Comparison of ENCODE assay signal across 30 cellular contexts in genomic region chr5:179307931-179308471, GRCh38. TPM values are rescaled to one million over a fixed set of nuclear protein-coding genes. Genes with fewer than 3 reads are reported as not detected.
DNase-seq lines count a peak whose midpoint lies in the region; TF ChIP-seq lines count a peak whose summit lies in the region.
"Had no signal": no experiment of that assay in that cellular context is flagged by ENCODE, and none has a peak within 500 bp of the region (broad histone marks: within the 10 kb centered on the region; RNA-seq: fewer than 3 reads in every experiment).

No MANE protein-coding gene starts in this region.

- H3K36me3 Mint-ChIP-seq in neural progenitor cell, result no peaks in the 10 kb centered on the region
- H3K36me3 Mint-ChIP-seq in activated T-helper 1 cell treated with anti-CD3 and anti-CD28 coated beads, Interleukin-12 subunit alpha, Interleukin-12 subunit beta, Interleukin-2, Interleukin-4 antibody, amounts not matched to agents 30 ng/mL and 10 ng/mL and 1 ng/mL, durations not matched to agents 14 hours and 24 hours and 36 hours (ENCODE audit: low read depth), result no peaks in the 10 kb centered on the region
- H3K36me3 Mint-ChIP-seq: activated CD4-positive, alpha-beta memory T cell treated with anti-CD3 and anti-CD28 coated beads for 36 hours; activated naive CD4-positive, alpha-beta T cell treated with anti-CD3 and anti-CD28 coated beads, Interleukin-2, amount 10 ng/mL, durations not matched to agents 7 days and 5 days; CD8-positive, alpha-beta memory T cell; IgD-negative memory B cell; stimulated activated effector memory CD8-positive, alpha-beta T cell treated with anti-CD3 and anti-CD28 coated beads, Interleukin-12 subunit alpha, Interleukin-12 subunit beta, amount 100 ng/mL, for 72 hours; T-cell had no signal

- H2AFZ ChIP-seq in neural progenitor cell (replicated peaks), result no peak overlapping the region

- H3K9me3 Mint-ChIP-seq in neural progenitor cell, result peaks cover 15% of the 10 kb centered on the region
- peaks cover 15% of the 10 kb centered on the region for H3K9me3 Mint-ChIP-seq in activated T-helper 1 cell treated with anti-CD3 and anti-CD28 coated beads, Interleukin-12 subunit alpha, Interleukin-12 subunit beta, Interleukin-2, Interleukin-4 antibody, amounts not matched to agents 30 ng/mL and 10 ng/mL and 1 ng/mL, durations not matched to agents 14 hours and 24 hours and 36 hours

- H3K4me1 ChIP-seq in neural progenitor cell (no peaks in the 10 kb centered on the region), suprapubic skin (no peaks in the 10 kb centered on the region), A673 (ENCODE audit: insufficient read depth, low read length, poor library complexity, severe bottlenecking) (no peaks in the 10 kb centered on the region)
- H3K4me1 ChIP-seq: A549 had no signal

- no peak overlapping the region for H3K27ac Mint-ChIP-seq in neural progenitor cell
- no peak overlapping the region for H3K27ac Mint-ChIP-seq in activated T-helper 1 cell treated with anti-CD3 and anti-CD28 coated beads, Interleukin-12 subunit alpha, Interleukin-12 subunit beta, Interleukin-2, Interleukin-4 antibody, amounts not matched to agents 30 ng/mL and 10 ng/mL and 1 ng/mL, durations not matched to agents 14 hours and 24 hours and 36 hours
- H3K27ac Mint-ChIP-seq: activated CD4-positive, alpha-beta memory T cell treated with anti-CD3 and anti-CD28 coated beads for 36 hours; activated naive CD4-positive, alpha-beta T cell treated with anti-CD3 and anti-CD28 coated beads, Interleukin-2, amount 10 ng/mL, durations not matched to agents 7 days and 5 days; B cell; CD8-positive, alpha-beta memory T cell; IgD-negative memory B cell; stimulated activated effector memory CD8-positive, alpha-beta T cell treated with anti-CD3 and anti-CD28 coated beads, Interleukin-12 subunit alpha, Interleukin-12 subunit beta, amount 100 ng/mL, for 72 hours; T-cell had no signal

- 86% methylated on average over 24 of the region's 24 CpGs for WGBS in suprapubic skin

- TF ChIP-seq POLR2A in suprapubic skin (IDR thresholded peaks at IDR 0.05), result no peak

- no peak for TF ChIP-seq CTCF in neural progenitor cell (IDR thresholded peaks at IDR 0.05)
- TF ChIP-seq CTCF in suprapubic skin (IDR thresholded peaks at IDR 0.05), result no peak
- no peak for TF ChIP-seq CTCF in A673 (conservative IDR thresholded peaks at IDR 0.05; ENCODE audit: low read depth, low read length)

- peaks cover 6% of the 10 kb centered on the region for H3K4me1 Mint-ChIP-seq in neural progenitor cell
- H3K4me1 Mint-ChIP-seq in activated T-helper 1 cell treated with anti-CD3 and anti-CD28 coated beads, Interleukin-12 subunit alpha, Interleukin-12 subunit beta, Interleukin-2, Interleukin-4 antibody, amounts not matched to agents 30 ng/mL and 10 ng/mL and 1 ng/mL, durations not matched to agents 14 hours and 24 hours and 36 hours (ENCODE audit: low read depth), result no peaks in the 10 kb centered on the region
- H3K4me1 Mint-ChIP-seq: activated naive CD4-positive, alpha-beta T cell treated with anti-CD3 and anti-CD28 coated beads, Interleukin-2, amount 10 ng/mL, durations not matched to agents 7 days and 5 days; B cell; CD8-positive, alpha-beta memory T cell; IgD-negative memory B cell; naive B cell; stimulated activated effector memory CD8-positive, alpha-beta T cell treated with anti-CD3 and anti-CD28 coated beads, Interleukin-12 subunit alpha, Interleukin-12 subunit beta, amount 100 ng/mL, for 72 hours; T-cell had no signal

- H4K20me1 ChIP-seq in neural progenitor cell (ENCODE audit: low read depth), result no peaks in the 10 kb centered on the region

- H3K4me2 ChIP-seq in neural progenitor cell, result no peak overlapping the region
- H3K4me2 ChIP-seq: A549 had no signal

- H3K4me3 ChIP-seq in neural progenitor cell (no peak overlapping the region), suprapubic skin (no peak overlapping the region), A673 (ENCODE audit: low read depth, low read length, poor library complexity, severe bottlenecking) (no peak overlapping the region)
- H3K4me3 ChIP-seq: A549 had no signal

- no TSS peak for BruUV-seq in A673 (replicated peaks; lab: Mats Ljungman, UMichigan)

- POLR2A ChIA-PET in A673 (lab: Charles Lee; ENCODE audit: low non-redundant PET), result no interaction called here

- intact Hi-C loops in A673 (cut with micrococcal nuclease; ENCODE audit: unreplicated experiment), result no loop called here
- intact Hi-C loops in activated T-helper 1 cell treated with anti-CD3 and anti-CD28 coated beads, Interleukin-12 subunit alpha, Interleukin-12 subunit beta, Interleukin-2, Interleukin-4 antibody, amounts not matched to agents 30 ng/mL and 10 ng/mL and 1 ng/mL, durations not matched to agents 14 hours and 24 hours and 36 hours (cut with micrococcal nuclease), result no loop called here

- TF ChIP-seq EP300 in suprapubic skin (IDR thresholded peaks at IDR 0.05), result no peak

- DNase-seq in NCI-H446 treated with DMSO at 0.1 percent for 48 hours (lab: John Stamatoyannopoulos, UW) (peak; percentile 15), NCI-H446 (lab: John Stamatoyannopoulos, UW) (no peak), cerebellum (ENCODE audit: low spot score) (peak; percentile 56), neural progenitor cell (ENCODE audit: low spot score) (no peak), suprapubic skin (ENCODE audit: low spot score in 2 of 2) (peak; percentile 40 to 69), A673 (ENCODE audit: low spot score) (no peak)
- DNase-seq in activated T-helper 1 cell treated with anti-CD3 and anti-CD28 coated beads, Interleukin-12 subunit alpha, Interleukin-12 subunit beta, Interleukin-2, Interleukin-4 antibody, amounts not matched to agents 30 ng/mL and 10 ng/mL and 1 ng/mL, durations not matched to agents 14 hours and 24 hours and 36 hours (ENCODE audit: low spot score), result no peak
- no peak for DNase-seq in stimulated activated CD4-positive, alpha-beta T cell treated with anti-CD3 and anti-CD28 coated beads, Interleukin-4, amount 100 ng/mL, for 4 hours
- DNase-seq: activated CD4-positive, alpha-beta memory T cell treated with anti-CD3 and anti-CD28 coated beads for 36 hours; activated CD4-positive, CD25-positive, alpha-beta regulatory T cell treated with anti-CD3 and anti-CD28 coated beads, Interleukin-2, amount 50 U/mL, for 72 hours; activated CD8-positive, alpha-beta memory T cell treated with anti-CD3 and anti-CD28 coated beads, Interleukin-2, amount 50 U/mL, for 4 hours; activated naive CD4-positive, alpha-beta T cell treated with anti-CD3 and anti-CD28 coated beads, Interleukin-2, amount 10 ng/mL, durations not matched to agents 7 days and 5 days; brain microvascular endothelial cell; DMS 273 treated with DMSO at 0.1 percent for 48 hours; effector memory CD4-positive, alpha-beta T cell; erythroblast; left cardiac atrium; naive B cell; NCI-H1048; NCI-H187 treated with DMSO at 0.1 percent for 48 hours; stimulated activated CD4-positive, alpha-beta T cell treated with anti-CD3 and anti-CD28 coated beads, Interleukin-12 subunit alpha, Interleukin-12 subunit beta, amount 100 ng/mL, for 4 hours; stimulated activated CD4-positive, alpha-beta T cell treated with anti-CD3 and anti-CD28 coated beads, Interleukin-4, amount 100 ng/mL, for 1 hour; substantia nigra; T-cell had no signal

- CTCF ChIA-PET in A673 (lab: Charles Lee), result no interaction called here

- H3K4me3 Mint-ChIP-seq in neural progenitor cell, result peak overlapping the region; percentile 1
- H3K4me3 Mint-ChIP-seq in activated T-helper 1 cell treated with anti-CD3 and anti-CD28 coated beads, Interleukin-12 subunit alpha, Interleukin-12 subunit beta, Interleukin-2, Interleukin-4 antibody, amounts not matched to agents 30 ng/mL and 10 ng/mL and 1 ng/mL, durations not matched to agents 14 hours and 24 hours and 36 hours, result no peak overlapping the region
- H3K4me3 Mint-ChIP-seq: activated CD4-positive, alpha-beta memory T cell treated with anti-CD3 and anti-CD28 coated beads for 36 hours; activated naive CD4-positive, alpha-beta T cell treated with anti-CD3 and anti-CD28 coated beads, Interleukin-2, amount 10 ng/mL, durations not matched to agents 7 days and 5 days; B cell; CD8-positive, alpha-beta memory T cell; IgD-negative memory B cell; naive B cell; stimulated activated effector memory CD8-positive, alpha-beta T cell treated with anti-CD3 and anti-CD28 coated beads, Interleukin-12 subunit alpha, Interleukin-12 subunit beta, amount 100 ng/mL, for 72 hours; T-cell had no signal

- H3K27me3 Mint-ChIP-seq in neural progenitor cell (ENCODE audit: insufficient read depth, low read depth), result peaks cover 10% of the 10 kb centered on the region
- H3K27me3 Mint-ChIP-seq in activated T-helper 1 cell treated with anti-CD3 and anti-CD28 coated beads, Interleukin-12 subunit alpha, Interleukin-12 subunit beta, Interleukin-2, Interleukin-4 antibody, amounts not matched to agents 30 ng/mL and 10 ng/mL and 1 ng/mL, durations not matched to agents 14 hours and 24 hours and 36 hours (ENCODE audit: insufficient read depth), result no peaks in the 10 kb centered on the region
- H3K27me3 Mint-ChIP-seq: activated CD4-positive, alpha-beta memory T cell treated with anti-CD3 and anti-CD28 coated beads for 36 hours; activated naive CD4-positive, alpha-beta T cell treated with anti-CD3 and anti-CD28 coated beads, Interleukin-2, amount 10 ng/mL, durations not matched to agents 7 days and 5 days; CD8-positive, alpha-beta memory T cell; T-cell had no signal

- no peaks in the 10 kb centered on the region for H3K36me3 ChIP-seq in neural progenitor cell
- H3K36me3 ChIP-seq in suprapubic skin, result no peaks in the 10 kb centered on the region
- no peaks in the 10 kb centered on the region for H3K36me3 ChIP-seq in A673 (ENCODE audit: insufficient read depth, low read length, poor library complexity, severe bottlenecking)
- H3K36me3 ChIP-seq: brain microvascular endothelial cell had no signal

- no peak overlapping the region for H3K27ac ChIP-seq in neural progenitor cell
- H3K27ac ChIP-seq in suprapubic skin, result no peak overlapping the region
- H3K27ac ChIP-seq in A673 (ENCODE audit: low read depth, low read length, poor library complexity, severe bottlenecking), result no peak overlapping the region
- H3K27ac ChIP-seq: A549, brain microvascular endothelial cell had no signal

- no peaks in the 10 kb centered on the region for H3K27me3 ChIP-seq in neural progenitor cell
- H3K27me3 ChIP-seq in suprapubic skin, result no peaks in the 10 kb centered on the region
- no peaks in the 10 kb centered on the region for H3K27me3 ChIP-seq in A673 (replicated peaks; ENCODE audit: insufficient read depth, low read depth, low read length, poor library complexity)
- H3K27me3 ChIP-seq: brain microvascular endothelial cell had no signal

- H3K9ac ChIP-seq in neural progenitor cell, result no peak overlapping the region

- H3K79me2 ChIP-seq in neural progenitor cell (ENCODE audit: low read depth), result no peaks in the 10 kb centered on the region

- no peaks in the 10 kb centered on the region for H3F3A ChIP-seq in neural progenitor cell (ENCODE audit: low read depth)

- H3K9me3 ChIP-seq in neural progenitor cell (ENCODE audit: low read depth) (no peaks in the 10 kb centered on the region), suprapubic skin (peaks cover 3% of the 10 kb centered on the region), A673 (ENCODE audit: low read depth, low read length, poor library complexity, severe bottlenecking) (no peaks in the 10 kb centered on the region)

RNA-seq across cellular contexts. Expression of gene ADAMTS2, which starts 37.3 kb away (rescaled TPM):
- 7.0 TPM for total RNA-seq in cerebellum
- 1.2 and 3.0 TPM in 2 replicates for total RNA-seq in neural progenitor cell (ENCODE audit: low replicate concordance)
- total RNA-seq in suprapubic skin, result 1 to 10 TPM; 3.1 to 5.5 (median 4.3) TPM
- total RNA-seq in A673 (2021), result 0.11 and 0.39 TPM in 2 replicates
- total RNA-seq in activated T-helper 1 cell treated with anti-CD3 and anti-CD28 coated beads, Interleukin-12 subunit alpha, Interleukin-12 subunit beta, Interleukin-2, Interleukin-4 antibody, amounts not matched to agents 30 ng/mL and 10 ng/mL and 1 ng/mL, durations not matched to agents 14 hours and 24 hours and 36 hours, result not detected in 2 replicates
- total RNA-seq: activated CD4-positive, alpha-beta memory T cell treated with anti-CD3 and anti-CD28 coated beads for 36 hours; B cell; CD8-positive, alpha-beta memory T cell; SK-MEL-5 had no signal

Comparison
In these comparisons a context has a peak if more than half of its experiments do, and no peak if none do; other contexts are left out.
1. DNase-seq: peak in NCI-H446 treated with DMSO at 0.1 percent for 48 hours (single experiment), cerebellum (single experiment) and suprapubic skin (2 of 2); none in NCI-H446 (0 of 2), neural progenitor cell (single experiment), A673 (single experiment), activated T-helper 1 cell treated with anti-CD3 and anti-CD28 coated beads, Interleukin-12 subunit alpha, Interleukin-12 subunit beta, Interleukin-2, Interleukin-4 antibody, amounts not matched to agents 30 ng/mL and 10 ng/mL and 1 ng/mL, durations not matched to agents 14 hours and 24 hours and 36 hours (single experiment) and stimulated activated CD4-positive, alpha-beta T cell treated with anti-CD3 and anti-CD28 coated beads, Interleukin-4, amount 100 ng/mL, for 4 hours (0 of 2).